1 cellular context compared by ENCODE assay signal in the genomic region with DNA sequence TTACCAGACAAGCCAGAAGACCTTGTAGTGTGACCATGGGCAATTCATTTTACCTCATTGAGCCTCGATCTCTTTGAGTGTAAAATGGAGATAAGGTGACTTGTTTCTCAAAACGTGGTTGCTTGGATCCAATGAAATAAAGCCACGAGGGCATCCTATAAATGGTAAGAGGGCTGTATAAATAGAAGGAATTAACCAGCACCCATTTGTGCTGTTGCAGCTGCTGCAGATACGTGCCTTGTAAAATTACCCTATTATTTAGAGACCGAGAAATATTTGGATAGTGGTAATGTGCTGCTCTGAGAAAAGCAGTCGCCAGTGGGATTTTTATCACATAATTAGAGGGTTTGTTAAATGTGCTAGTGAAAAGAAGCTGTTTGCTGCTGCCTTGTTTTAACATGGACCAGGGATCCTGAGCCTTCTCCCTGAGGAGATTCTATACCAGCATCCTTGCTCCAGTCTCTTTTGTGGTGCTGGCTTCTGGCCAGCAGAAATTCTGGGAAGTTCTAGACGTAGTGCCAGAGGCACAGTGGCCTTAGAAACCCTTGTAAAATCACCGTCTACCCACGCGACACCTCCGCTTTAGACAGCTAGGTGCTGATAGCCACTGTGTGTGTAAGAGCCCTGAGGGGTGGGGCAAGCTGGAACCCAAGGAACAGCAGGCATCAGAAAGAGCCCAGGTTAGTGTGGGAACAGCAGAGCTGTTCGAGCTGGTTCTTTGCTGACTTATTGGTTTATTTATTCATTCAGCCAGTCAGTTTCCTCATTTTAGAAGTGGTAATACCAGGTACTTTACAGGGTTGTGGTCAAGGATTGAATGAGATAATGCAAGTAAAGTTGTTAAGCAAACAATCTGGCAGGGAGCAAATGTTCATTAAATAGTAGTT.
TF ChIP-seq lines count a peak whose summit lies in the region.

No MANE protein-coding gene starts in this region.

TF ChIP-seq in SK-N-SH treated with all-trans-retinoic acid at 6 μM for 48 hours, 23 proteins besides CTCF, POLR2A, EP300 and RAD21 (continued from another document):
- TF ChIP-seq, protein P1, sequence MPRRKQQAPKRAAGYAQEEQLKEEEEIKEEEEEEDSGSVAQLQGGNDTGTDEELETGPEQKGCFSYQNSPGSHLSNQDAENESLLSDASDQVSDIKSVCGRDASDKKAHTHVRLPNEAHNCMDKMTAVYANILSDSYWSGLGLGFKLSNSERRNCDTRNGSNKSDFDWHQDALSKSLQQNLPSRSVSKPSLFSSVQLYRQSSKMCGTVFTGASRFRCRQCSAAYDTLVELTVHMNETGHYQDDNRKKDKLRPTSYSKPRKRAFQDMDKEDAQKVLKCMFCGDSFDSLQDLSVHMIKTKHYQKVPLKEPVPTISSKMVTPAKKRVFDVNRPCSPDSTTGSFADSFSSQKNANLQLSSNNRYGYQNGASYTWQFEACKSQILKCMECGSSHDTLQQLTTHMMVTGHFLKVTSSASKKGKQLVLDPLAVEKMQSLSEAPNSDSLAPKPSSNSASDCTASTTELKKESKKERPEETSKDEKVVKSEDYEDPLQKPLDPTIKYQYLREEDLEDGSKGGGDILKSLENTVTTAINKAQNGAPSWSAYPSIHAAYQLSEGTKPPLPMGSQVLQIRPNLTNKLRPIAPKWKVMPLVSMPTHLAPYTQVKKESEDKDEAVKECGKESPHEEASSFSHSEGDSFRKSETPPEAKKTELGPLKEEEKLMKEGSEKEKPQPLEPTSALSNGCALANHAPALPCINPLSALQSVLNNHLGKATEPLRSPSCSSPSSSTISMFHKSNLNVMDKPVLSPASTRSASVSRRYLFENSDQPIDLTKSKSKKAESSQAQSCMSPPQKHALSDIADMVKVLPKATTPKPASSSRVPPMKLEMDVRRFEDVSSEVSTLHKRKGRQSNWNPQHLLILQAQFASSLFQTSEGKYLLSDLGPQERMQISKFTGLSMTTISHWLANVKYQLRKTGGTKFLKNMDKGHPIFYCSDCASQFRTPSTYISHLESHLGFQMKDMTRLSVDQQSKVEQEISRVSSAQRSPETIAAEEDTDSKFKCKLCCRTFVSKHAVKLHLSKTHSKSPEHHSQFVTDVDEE (CRISPR knock-in tag; IDR thresholded peaks at IDR 0.05), result no peak
- no peak for TF ChIP-seq ESRRG (CRISPR knock-in tag; IDR thresholded peaks at IDR 0.05)
- no peak for TF ChIP-seq GLIS3 (CRISPR knock-in tag; IDR thresholded peaks at IDR 0.05)
- TF ChIP-seq ZC3H10 (CRISPR knock-in tag; IDR thresholded peaks at IDR 0.05), result no peak
- no peak for TF ChIP-seq TOX (CRISPR knock-in tag; IDR thresholded peaks at IDR 0.05; ENCODE audit: borderline replicate concordance)
- TF ChIP-seq BACH2 (CRISPR knock-in tag; IDR thresholded peaks at IDR 0.05; ENCODE audit: borderline replicate concordance), result no peak
- TF ChIP-seq ZFP3 (CRISPR knock-in tag; IDR thresholded peaks at IDR 0.05), result no peak
- no peak for TF ChIP-seq PPARA (CRISPR knock-in tag; IDR thresholded peaks at IDR 0.05; ENCODE audit: borderline replicate concordance)
TF ChIP-seq in SK-N-SH treated with all-trans-retinoic acid at 6 μM for 48 hours: peak in this region for 0.
